23 cellular contexts compared by ENCODE assay signal in the genomic region with DNA sequence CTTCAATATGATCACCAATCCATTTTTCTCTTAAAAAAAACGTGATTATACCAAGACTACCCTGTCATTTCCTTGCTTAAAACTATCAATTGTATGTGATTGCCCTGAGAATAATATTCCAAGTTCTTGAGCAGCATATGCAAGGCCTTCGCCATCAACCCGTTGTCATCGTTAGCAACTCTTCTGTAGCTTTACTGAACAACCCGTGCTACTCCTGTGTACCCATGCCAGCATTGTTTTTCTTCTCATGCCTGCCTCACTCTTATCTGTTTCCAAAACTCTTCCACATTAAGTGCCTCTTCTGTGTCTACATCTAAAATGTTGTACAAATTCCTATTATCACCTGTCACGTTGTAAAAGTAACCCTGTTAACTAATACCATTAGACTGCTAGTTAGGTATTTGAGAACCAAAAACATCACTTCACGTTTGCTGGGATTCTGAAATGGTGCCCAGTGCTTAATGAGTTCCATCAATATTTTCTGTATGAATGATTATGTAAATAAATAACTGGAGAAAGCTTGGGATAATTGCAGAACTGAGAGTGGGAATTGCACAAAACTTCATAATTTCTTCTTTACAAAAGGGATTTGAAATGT. TPM values are rescaled to one million over a fixed set of nuclear protein-coding genes. Genes with fewer than 3 reads are reported as not detected.
DNase-seq lines count a peak whose midpoint lies in the region; ATAC-seq, FAIRE-seq and TF ChIP-seq lines count a peak whose summit lies in the region.
"Had no signal": no experiment of that assay in that cellular context is flagged by ENCODE, and none has a peak within 500 bp of the region (broad histone marks: within the 10 kb centered on the region; RNA-seq: fewer than 3 reads in every experiment).

No MANE protein-coding gene starts in this region.

- intact Hi-C loops in A673 (cut with micrococcal nuclease; ENCODE audit: unreplicated experiment) = no loop called here

- POLR2A ChIA-PET in A673 (lab: Charles Lee; ENCODE audit: low non-redundant PET) = no interaction called here

- H3K36me3 ChIP-seq in A673 (ENCODE audit: insufficient read depth, low read length, poor library complexity, severe bottlenecking) = peaks cover 46% of the 10 kb centered on the region
- peaks cover 0 to 23% of the 10 kb centered on the region in 2 donors for H3K36me3 ChIP-seq in gastroesophageal sphincter
- no peaks in the 10 kb centered on the region for H3K36me3 ChIP-seq in BE2C

- no peak for DNase-seq in A673 (ENCODE audit: low spot score)
- DNase-seq in EL = peak; percentile 34
- no peak for DNase-seq in T-helper 2 cell
- no peak for DNase-seq in GM12891 (ENCODE audit: insufficient read length, low spot score)
- DNase-seq in GDM1 (lab: John Stamatoyannopoulos, UW) = no peak
- DNase-seq in BE2C = no peak
- DNase-seq: activated CD4-positive, alpha-beta T cell treated with anti-CD3 and anti-CD28 coated beads, Interleukin-2, amount 50 U/mL, for 1 hour; activated naive CD8-positive, alpha-beta T cell treated with anti-CD3 and anti-CD28 coated beads for 36 hours; CD4-positive, alpha-beta memory T cell; effector memory CD8-positive, alpha-beta T cell; head of caudate nucleus; mucosa of descending colon; NCI-H1092 treated with DMSO at 0.1 percent for 48 hours; NCI-H2029; NCI-H345; NCI-H774; nephron progenitor cell; OCI-M1; substantia nigra had no signal

- no peak for TF ChIP-seq EP300 in gastroesophageal sphincter (IDR thresholded peaks at IDR 0.05)

- FAIRE-seq in GM12891 (lab: Jason Lieb, UNC) = no peak

- TF ChIP-seq CTCF in A673 (conservative IDR thresholded peaks at IDR 0.05; ENCODE audit: low read depth, low read length) (no peak), gastroesophageal sphincter (IDR thresholded peaks at IDR 0.05) (no peak), BE2C (IDR thresholded peaks at IDR 0.05; ENCODE audit: low read depth, low read length) (no peak)

- H3K27ac ChIP-seq in A673 (ENCODE audit: low read depth, low read length, poor library complexity, severe bottlenecking) (peak overlapping the region; percentile 84), gastroesophageal sphincter (peak overlapping the region; percentile 12 to 81 (median 34))
- H3K27ac ChIP-seq: SJSA1 had no signal

- ATAC-seq in SK-N-SH treated with all-trans-retinoic acid at 6 μM for 48 hours (peak; percentile 3; the same call in 1 of the 3 replicates), gastroesophageal sphincter (no peak)
- ATAC-seq: effector memory CD8-positive, alpha-beta T cell; left lobe of liver; mucosa of descending colon had no signal

- 68 to 72% methylated on average over 7 of the region's 7 CpGs for WGBS in gastroesophageal sphincter (ENCODE audit: low coverage in 1 of 2), 2 donors

- TF ChIP-seq POLR2A in gastroesophageal sphincter (IDR thresholded peaks at IDR 0.05) = no peak
- no peak for TF ChIP-seq POLR2A in GM12891 (IDR thresholded peaks at IDR 0.05; ENCODE audit: low read depth, low read length)

- H3K4me3 ChIP-seq in A673 (ENCODE audit: low read depth, low read length, poor library complexity, severe bottlenecking) (no peak overlapping the region), gastroesophageal sphincter (no peak overlapping the region), BE2C (ENCODE audit: low read depth, low read length) (no peak overlapping the region)
- H3K4me3 ChIP-seq: mucosa of descending colon, SJSA1 had no signal

- no TSS peak for BruUV-seq in A673 (replicated peaks; lab: Mats Ljungman, UMichigan)

- CTCF ChIA-PET in A673 (lab: Charles Lee) = no interaction called here

- peaks cover 84% of the 10 kb centered on the region for H3K4me1 ChIP-seq in A673 (ENCODE audit: insufficient read depth, low read length, poor library complexity, severe bottlenecking)
- peaks cover 0 to 70% (median 5%) of the 10 kb centered on the region in 3 donors for H3K4me1 ChIP-seq in gastroesophageal sphincter
- no peaks in the 10 kb centered on the region for H3K4me1 ChIP-seq in BE2C

- no peaks in the 10 kb centered on the region for H3K9me3 ChIP-seq in A673 (ENCODE audit: low read depth, low read length, poor library complexity, severe bottlenecking)
- H3K9me3 ChIP-seq in gastroesophageal sphincter = no peaks in the 10 kb centered on the region
- H3K9me3 ChIP-seq in BE2C = no peaks in the 10 kb centered on the region
- H3K9me3 ChIP-seq: mucosa of descending colon, SJSA1 had no signal

- no peaks in the 10 kb centered on the region for H3K27me3 ChIP-seq in A673 (replicated peaks; ENCODE audit: insufficient read depth, low read depth, low read length, poor library complexity)
- H3K27me3 ChIP-seq in gastroesophageal sphincter = no peaks in the 10 kb centered on the region
- peaks cover 22% of the 10 kb centered on the region for H3K27me3 ChIP-seq in BE2C
- H3K27me3 ChIP-seq: SJSA1 had no signal

TF ChIP-seq in SK-N-SH treated with all-trans-retinoic acid at 6 μM for 48 hours, 23 proteins besides CTCF, POLR2A, EP300 and RAD21 (continues in another document):
- TF ChIP-seq ESRRG (CRISPR knock-in tag; IDR thresholded peaks at IDR 0.05) (no peak), GLIS3 (CRISPR knock-in tag; IDR thresholded peaks at IDR 0.05) (no peak), TSHZ2 (CRISPR knock-in tag; IDR thresholded peaks at IDR 0.05) (no peak)

TF ChIP-seq in GM12891, 5 proteins besides CTCF, POLR2A, EP300 and RAD21:
- TF ChIP-seq TAF1 (IDR thresholded peaks at IDR 0.05; ENCODE audit: low read depth, low read length) (no peak), SPI1 (IDR thresholded peaks at IDR 0.05; ENCODE audit: low read depth, low read length) (no peak), POU2F2 (IDR thresholded peaks at IDR 0.05; ENCODE audit: low read depth, low read length) (no peak)

RNA-seq across cellular contexts. Expression of gene CAV2, which starts 10.5 kb away (rescaled TPM):
- total RNA-seq in A673 (2021) (265 and 286 TPM in 2 replicates), gastroesophageal sphincter (100 to 1,000 TPM; 142 to 188 (median 170) TPM)
- 0.04 TPM for polyA plus RNA-seq in GM12891 (2012; ENCODE audit: low read depth, missing spikeins)
- polyA plus RNA-seq in BE2C (2012; ENCODE audit: insufficient read depth, insufficient read length, low read depth) = not detected
- total RNA-seq: activated naive CD8-positive, alpha-beta T cell treated with anti-CD3 and anti-CD28 coated beads for 36 hours had no signal
- polyA plus RNA-seq: CD4-positive, alpha-beta memory T cell had no signal

RNA-seq across cellular contexts. Expression of gene CAV1, which starts 14.8 kb away (rescaled TPM):
- total RNA-seq in A673 (2021) = 1,757 and 2,074 TPM in 2 replicates
- total RNA-seq in gastroesophageal sphincter = 100 to 1,000 TPM; 546 to 772 (median 602) TPM
- 0.51 TPM for polyA plus RNA-seq in GM12891 (2012; ENCODE audit: low read depth, missing spikeins)
- polyA plus RNA-seq in BE2C (2012; ENCODE audit: insufficient read depth, insufficient read length, low read depth) = not detected
- total RNA-seq: CD4-positive, alpha-beta memory T cell had no signal
- polyA plus RNA-seq: CD4-positive, alpha-beta memory T cell had no signal
